13 cellular contexts compared by ENCODE assay signal in genomic region chr15:67825880-67826716, GRCh38. TPM values are rescaled to one million over a fixed set of nuclear protein-coding genes. Genes with fewer than 3 reads are reported as not detected.
DNase-seq lines count a peak whose midpoint lies in the region; ATAC-seq and TF ChIP-seq lines count a peak whose summit lies in the region.
"Had no signal": no experiment of that assay in that cellular context is flagged by ENCODE, and none has a peak within 500 bp of the region (broad histone marks: within the 10 kb centered on the region; RNA-seq: fewer than 3 reads in every experiment).

No MANE protein-coding gene starts in this region.

- POLR2A ChIA-PET in WTC11 (lab: Charles Lee): no interaction called here

- peak; percentile 70 for DNase-seq in activated CD4-positive, alpha-beta T cell treated with anti-CD3 and anti-CD28 coated beads, Interleukin-2, amount 10 ng/mL, durations not matched to agents 24 days and 14 days
- DNase-seq in activated CD4-positive, alpha-beta T cell treated with anti-CD3 and anti-CD28 coated beads for 1 hour: no peak
- DNase-seq in WTC11 (ENCODE audit: low spot score) (peak; percentile 52), iPS DF 6.9 (ENCODE audit: low read depth, low spot score) (no peak), gastrocnemius medialis (no peak), 8988T (no peak)
- DNase-seq: activated gamma-delta T cell; NCI-H2107; stimulated activated CD4-positive, alpha-beta T cell treated with anti-CD3 and anti-CD28 coated beads, Interleukin-4, amount 100 ng/mL, for 4 hours had no signal

- no peak for TF ChIP-seq POLR2A in gastrocnemius medialis (IDR thresholded peaks at IDR 0.05)

- peak overlapping the region; percentile 40 for H3K4me3 Mint-ChIP-seq in activated CD4-positive, alpha-beta T cell treated with anti-CD3 and anti-CD28 coated beads, Interleukin-2, amount 10 ng/mL, durations not matched to agents 24 days and 14 days
- peak overlapping the region; percentile 57 for H3K4me3 Mint-ChIP-seq in WTC11

- H3K27me3 ChIP-seq in iPS DF 6.9 (ENCODE audit: control insufficient read depth, insufficient read depth, low read length): peaks cover 95% of the 10 kb centered on the region
- H3K27me3 ChIP-seq in skeletal muscle satellite cell (ENCODE audit: control insufficient read depth, insufficient read depth, low read length): peaks cover 84% of the 10 kb centered on the region
- peaks cover 93 to 95% (median 95%) of the 10 kb centered on the region in 3 donors for H3K27me3 ChIP-seq in gastrocnemius medialis

- H3K4me3 ChIP-seq in iPS DF 6.9 (ENCODE audit: low read length) (peak overlapping the region; percentile 1; the same call in 1 of the 2 replicates), skeletal muscle satellite cell (ENCODE audit: low read length) (peak overlapping the region; percentile 57), gastrocnemius medialis (peak overlapping the region in 2 of 4 donors; percentile 36 to 38)

- peaks cover 3% of the 10 kb centered on the region for H3K9me3 Mint-ChIP-seq in activated CD4-positive, alpha-beta T cell treated with anti-CD3 and anti-CD28 coated beads, Interleukin-2, amount 10 ng/mL, durations not matched to agents 24 days and 14 days
- H3K9me3 Mint-ChIP-seq in WTC11: no peaks in the 10 kb centered on the region

- in situ Hi-C loops in gastrocnemius medialis (cut with MboI; ENCODE audit: low sequenced_read_pairs in 4 of 4): loop anchor here in 2 of 4 donors (25.0 kb wide), 2 partner anchors 289 to 889 kb away; partner anchors contain the start of gene MAP2K5 (in 1 of the 2)

- H3K36me3 ChIP-seq in iPS DF 6.9 (ENCODE audit: control insufficient read depth, insufficient read depth, low read length) (no peaks in the 10 kb centered on the region; the same call in 1 of the 2 replicates), skeletal muscle satellite cell (ENCODE audit: insufficient read depth, low read length) (no peaks in the 10 kb centered on the region), gastrocnemius medialis (no peaks in the 10 kb centered on the region)

- peak overlapping the region; percentile 78 for H3K4me2 ChIP-seq in skeletal muscle satellite cell (ENCODE audit: low read length)

- H3K4me1 Mint-ChIP-seq in activated CD4-positive, alpha-beta T cell treated with anti-CD3 and anti-CD28 coated beads, Interleukin-2, amount 10 ng/mL, durations not matched to agents 24 days and 14 days: peaks cover 31% of the 10 kb centered on the region
- peaks cover 63% of the 10 kb centered on the region for H3K4me1 Mint-ChIP-seq in WTC11

- peaks cover 14% of the 10 kb centered on the region for H3K36me3 Mint-ChIP-seq in activated CD4-positive, alpha-beta T cell treated with anti-CD3 and anti-CD28 coated beads, Interleukin-2, amount 10 ng/mL, durations not matched to agents 24 days and 14 days (ENCODE audit: low read depth)
- H3K36me3 Mint-ChIP-seq in WTC11: no peaks in the 10 kb centered on the region; the same call in 1 of the 2 replicates

- H3K4me1 ChIP-seq in iPS DF 6.9 (ENCODE audit: control insufficient read depth, insufficient read depth, low read length) (peaks cover 14% of the 10 kb centered on the region), skeletal muscle satellite cell (ENCODE audit: control insufficient read depth, insufficient read depth, low read length) (peaks cover 10% of the 10 kb centered on the region), gastrocnemius medialis (peaks cover 6 to 11% of the 10 kb centered on the region in 2 donors)

- WGBS in iPS DF 6.9 (ENCODE audit: insufficient coverage, insufficient read length): no CpG with 5 or more reads among the region's 77 CpGs

- peak overlapping the region; percentile 85 for H3K27ac Mint-ChIP-seq in activated CD4-positive, alpha-beta T cell treated with anti-CD3 and anti-CD28 coated beads, Interleukin-2, amount 10 ng/mL, durations not matched to agents 24 days and 14 days
- no peak overlapping the region for H3K27ac Mint-ChIP-seq in WTC11

- peaks cover 73% of the 10 kb centered on the region for H3K27me3 Mint-ChIP-seq in activated CD4-positive, alpha-beta T cell treated with anti-CD3 and anti-CD28 coated beads, Interleukin-2, amount 10 ng/mL, durations not matched to agents 24 days and 14 days
- peaks cover 94% of the 10 kb centered on the region for H3K27me3 Mint-ChIP-seq in WTC11 (ENCODE audit: low read depth)

- no peak overlapping the region for H3K9ac ChIP-seq in skeletal muscle satellite cell (ENCODE audit: low read depth, low read length)

- H3K27ac ChIP-seq in iPS DF 6.9 (ENCODE audit: low read length): no peak overlapping the region
- H3K27ac ChIP-seq in gastrocnemius medialis: no peak overlapping the region

- ATAC-seq in WTC11 (no peak), gastrocnemius medialis (no peak), HG03342 (IDR thresholded peaks at IDR 0.05; ENCODE audit: unreplicated experiment) (no peak)

- CTCF ChIA-PET in WTC11 (lab: Charles Lee): interaction anchor here (1.1 to 5.0 kb wide), 2 partner anchors 9 to 325 kb away, joined by 3 to 31 read pairs; no protein-coding TSS in a partner anchor

- intact Hi-C loops in activated CD4-positive, alpha-beta T cell treated with anti-CD3 and anti-CD28 coated beads, Interleukin-2, amount 10 ng/mL, durations not matched to agents 24 days and 14 days (cut with micrococcal nuclease): no loop called here
- intact Hi-C loops in gastrocnemius medialis (cut with DNase I; ENCODE audit: low total_unique reads): no loop called here

- no peaks in the 10 kb centered on the region for H3K9me3 ChIP-seq in iPS DF 6.9 (ENCODE audit: control insufficient read depth, insufficient read depth, low read length)
- peaks cover 4% of the 10 kb centered on the region for H3K9me3 ChIP-seq in skeletal muscle satellite cell (replicated peaks; ENCODE audit: low read length)
- no peaks in the 10 kb centered on the region for H3K9me3 ChIP-seq in gastrocnemius medialis

- TF ChIP-seq CTCF in WTC11 (IDR thresholded peaks at IDR 0.05) (no peak), gastrocnemius medialis (IDR thresholded peaks at IDR 0.05 in 4 of 5, conservative IDR thresholded peaks at IDR 0.05 in 1 of 5) (no peak)

TF ChIP-seq in WTC11, 78 proteins besides CTCF, POLR2A, EP300 and RAD21:
- TF ChIP-seq, protein P1, sequence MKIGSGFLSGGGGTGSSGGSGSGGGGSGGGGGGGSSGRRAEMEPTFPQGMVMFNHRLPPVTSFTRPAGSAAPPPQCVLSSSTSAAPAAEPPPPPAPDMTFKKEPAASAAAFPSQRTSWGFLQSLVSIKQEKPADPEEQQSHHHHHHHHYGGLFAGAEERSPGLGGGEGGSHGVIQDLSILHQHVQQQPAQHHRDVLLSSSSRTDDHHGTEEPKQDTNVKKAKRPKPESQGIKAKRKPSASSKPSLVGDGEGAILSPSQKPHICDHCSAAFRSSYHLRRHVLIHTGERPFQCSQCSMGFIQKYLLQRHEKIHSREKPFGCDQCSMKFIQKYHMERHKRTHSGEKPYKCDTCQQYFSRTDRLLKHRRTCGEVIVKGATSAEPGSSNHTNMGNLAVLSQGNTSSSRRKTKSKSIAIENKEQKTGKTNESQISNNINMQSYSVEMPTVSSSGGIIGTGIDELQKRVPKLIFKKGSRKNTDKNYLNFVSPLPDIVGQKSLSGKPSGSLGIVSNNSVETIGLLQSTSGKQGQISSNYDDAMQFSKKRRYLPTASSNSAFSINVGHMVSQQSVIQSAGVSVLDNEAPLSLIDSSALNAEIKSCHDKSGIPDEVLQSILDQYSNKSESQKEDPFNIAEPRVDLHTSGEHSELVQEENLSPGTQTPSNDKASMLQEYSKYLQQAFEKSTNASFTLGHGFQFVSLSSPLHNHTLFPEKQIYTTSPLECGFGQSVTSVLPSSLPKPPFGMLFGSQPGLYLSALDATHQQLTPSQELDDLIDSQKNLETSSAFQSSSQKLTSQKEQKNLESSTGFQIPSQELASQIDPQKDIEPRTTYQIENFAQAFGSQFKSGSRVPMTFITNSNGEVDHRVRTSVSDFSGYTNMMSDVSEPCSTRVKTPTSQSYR (CRISPR knock-in tag; IDR thresholded peaks at IDR 0.05): no peak
- TF ChIP-seq ZBTB43 (CRISPR knock-in tag; IDR thresholded peaks at IDR 0.05) (no peak), MAX (CRISPR knock-in tag; IDR thresholded peaks at IDR 0.05) (peak; percentile 23; the same call in 1 of the 2 replicates), GRHL2 (CRISPR knock-in tag; IDR thresholded peaks at IDR 0.05; ENCODE audit: insufficient replicate concordance, severe bottlenecking) (no peak), ZNF423 (CRISPR knock-in tag; IDR thresholded peaks at IDR 0.05) (no peak), ZNF317 (CRISPR knock-in tag; IDR thresholded peaks at IDR 0.05; ENCODE audit: borderline replicate concordance, low read depth) (0 out of 2 replicates have a peak, but pooled peaks have one; percentile 15), USF1 (CRISPR knock-in tag; IDR thresholded peaks at IDR 0.05) (peak; percentile 46; the same call in 1 of the 2 replicates), NFE2L1 (CRISPR knock-in tag; IDR thresholded peaks at IDR 0.05) (no peak)

RNA-seq across cellular contexts. Expression of gene SKOR1, which starts 0.8 kb away (rescaled TPM):
- 0.09 and 0.14 TPM in 2 replicates for total RNA-seq in activated CD4-positive, alpha-beta T cell treated with anti-CD3 and anti-CD28 coated beads, Interleukin-2, amount 10 ng/mL, durations not matched to agents 24 days and 14 days
- 0.09 to 0.22 TPM (median 0.11 TPM) in 3 replicates for total RNA-seq in WTC11 (2021)
- under 0.01 TPM in 1 of 2 replicates, not detected in the other for total RNA-seq in skeletal muscle satellite cell (2012; rRNA removed)
- total RNA-seq in gastrocnemius medialis: 1 to 10 TPM in 1 of 4 donors, under 1 TPM in 3; 0.13 to 2.1 (median 0.25) TPM

RNA-seq across cellular contexts. Expression of gene RNU6-1, which starts 13.7 kb away (rescaled TPM):
- total RNA-seq in activated CD4-positive, alpha-beta T cell treated with anti-CD3 and anti-CD28 coated beads, Interleukin-2, amount 10 ng/mL, durations not matched to agents 24 days and 14 days: not detected in 2 replicates
- total RNA-seq in WTC11 (2021) (not detected in 3 replicates), gastrocnemius medialis (not detected)
- total RNA-seq in skeletal muscle satellite cell (2012; rRNA removed): not detected in 2 replicates
- total RNA-seq: fibroblast of lung, mononuclear cell had no signal

Comparison
In these comparisons a context has a peak if more than half of its experiments do, and no peak if none do; other contexts are left out.
1. DNase-seq: peak in activated CD4-positive, alpha-beta T cell treated with anti-CD3 and anti-CD28 coated beads, Interleukin-2, amount 10 ng/mL, durations not matched to agents 24 days and 14 days (single experiment) and WTC11 (single experiment); none in activated CD4-positive, alpha-beta T cell treated with anti-CD3 and anti-CD28 coated beads for 1 hour (single experiment), iPS DF 6.9 (single experiment), gastrocnemius medialis (0 of 2) and 8988T (single experiment).